ENCODE assay signal across 9 cellular contexts in the genomic region with DNA sequence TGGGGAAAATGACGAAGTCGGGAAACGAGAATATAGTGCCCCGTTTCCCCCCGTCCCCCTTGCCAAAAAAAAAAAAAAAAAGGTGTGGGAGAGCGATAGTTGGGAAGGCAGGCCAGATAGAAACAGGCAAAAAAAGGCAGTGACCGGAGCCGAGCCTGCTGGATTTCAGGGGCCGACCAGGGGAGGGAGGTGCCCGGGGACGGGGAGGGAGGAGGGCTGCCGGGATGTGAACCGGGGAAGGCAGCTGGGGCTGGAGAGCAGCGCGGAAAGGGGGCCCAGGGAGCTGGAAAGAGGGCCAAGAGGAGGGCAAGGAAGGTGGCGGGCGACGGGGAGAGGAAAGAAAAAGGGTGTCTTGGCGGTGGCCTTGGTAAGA. TPM values are rescaled to one million over a fixed set of nuclear protein-coding genes. Genes with fewer than 3 reads are reported as not detected.
DNase-seq lines count a peak whose midpoint lies in the region; ATAC-seq and TF ChIP-seq lines count a peak whose summit lies in the region.
"Had no signal": no experiment of that assay in that cellular context is flagged by ENCODE, and none has a peak within 500 bp of the region (broad histone marks: within the 10 kb centered on the region; RNA-seq: fewer than 3 reads in every experiment).

No MANE protein-coding gene starts in this region.

- H3K27ac Mint-ChIP-seq in activated CD4-positive, alpha-beta memory T cell treated with anti-CD3 and anti-CD28 coated beads for 36 hours, result no peak overlapping the region

- H3K36me3 Mint-ChIP-seq in activated CD4-positive, alpha-beta memory T cell treated with anti-CD3 and anti-CD28 coated beads for 36 hours, result no peaks in the 10 kb centered on the region

- TF ChIP-seq CTCF in GM20000 (IDR thresholded peaks at IDR 0.05; ENCODE audit: extremely low read depth, missing control alignments), result no peak

- ATAC-seq in left cardiac atrium (peak; percentile 44 to 63), HG03159 (IDR thresholded peaks at IDR 0.05; ENCODE audit: unreplicated experiment) (no peak)

- peaks cover 9% of the 10 kb centered on the region for H3K4me1 Mint-ChIP-seq in activated CD4-positive, alpha-beta memory T cell treated with anti-CD3 and anti-CD28 coated beads for 36 hours (ENCODE audit: low read depth)

- peaks cover 4% of the 10 kb centered on the region for H3K9me3 Mint-ChIP-seq in activated CD4-positive, alpha-beta memory T cell treated with anti-CD3 and anti-CD28 coated beads for 36 hours

- peaks cover 42% of the 10 kb centered on the region for H3K27me3 Mint-ChIP-seq in activated CD4-positive, alpha-beta memory T cell treated with anti-CD3 and anti-CD28 coated beads for 36 hours

- intact Hi-C loops in activated CD4-positive, alpha-beta memory T cell treated with anti-CD3 and anti-CD28 coated beads for 36 hours (cut with micrococcal nuclease), result no loop called here
- intact Hi-C loops in left cardiac atrium (cut with DNase I) (no loop called here), posterior vena cava (cut with DNase I) (no loop called here)

- peak; percentile 42 for DNase-seq in GM20000 (ENCODE audit: low spot score)
- no peak for DNase-seq in activated CD4-positive, alpha-beta memory T cell treated with anti-CD3 and anti-CD28 coated beads for 36 hours
- peak; percentile 20 for DNase-seq in left cardiac atrium
- DNase-seq in posterior vena cava (ENCODE audit: low spot score), result peak; percentile 81
- DNase-seq in LoVo (ENCODE audit: low spot score), result no peak
- no peak for DNase-seq in foreskin melanocyte
- DNase-seq in NCI-H1105 (lab: John Stamatoyannopoulos, UW), result no peak

- CTCF ChIA-PET in activated CD4-positive, alpha-beta memory T cell treated with anti-CD3 and anti-CD28 coated beads for 36 hours (lab: Charles Lee), result no interaction called here

- POLR2A ChIA-PET in activated CD4-positive, alpha-beta memory T cell treated with anti-CD3 and anti-CD28 coated beads for 36 hours (lab: Charles Lee), result no interaction called here

- peak overlapping the region; percentile 66 for H3K4me3 Mint-ChIP-seq in activated CD4-positive, alpha-beta memory T cell treated with anti-CD3 and anti-CD28 coated beads for 36 hours

RNA-seq across cellular contexts. Expression of a gene that starts 0.8 kb away (rescaled TPM):
- total RNA-seq in activated CD4-positive, alpha-beta memory T cell treated with anti-CD3 and anti-CD28 coated beads for 36 hours, result under 1 TPM in 1 of 2 experiments, not detected in 1; 0.17 TPM
- total RNA-seq in left cardiac atrium (under 1 TPM; 0.13 to 0.32 TPM), posterior vena cava (1 to 10 TPM in 1 of 2 donors, under 1 TPM in 1; 0.65 to 1.7 TPM)
- total RNA-seq: dermis microvascular lymphatic vessel endothelial cell had no signal

Comparison
In these comparisons a context has a peak if more than half of its experiments do, and no peak if none do; other contexts are left out.
1. DNase-seq: peak in GM20000 (single experiment), left cardiac atrium (single experiment) and posterior vena cava (single experiment); none in activated CD4-positive, alpha-beta memory T cell treated with anti-CD3 and anti-CD28 coated beads for 36 hours (single experiment), LoVo (single experiment), foreskin melanocyte (single experiment) and NCI-H1105 (single experiment).